In the genomic region with DNA sequence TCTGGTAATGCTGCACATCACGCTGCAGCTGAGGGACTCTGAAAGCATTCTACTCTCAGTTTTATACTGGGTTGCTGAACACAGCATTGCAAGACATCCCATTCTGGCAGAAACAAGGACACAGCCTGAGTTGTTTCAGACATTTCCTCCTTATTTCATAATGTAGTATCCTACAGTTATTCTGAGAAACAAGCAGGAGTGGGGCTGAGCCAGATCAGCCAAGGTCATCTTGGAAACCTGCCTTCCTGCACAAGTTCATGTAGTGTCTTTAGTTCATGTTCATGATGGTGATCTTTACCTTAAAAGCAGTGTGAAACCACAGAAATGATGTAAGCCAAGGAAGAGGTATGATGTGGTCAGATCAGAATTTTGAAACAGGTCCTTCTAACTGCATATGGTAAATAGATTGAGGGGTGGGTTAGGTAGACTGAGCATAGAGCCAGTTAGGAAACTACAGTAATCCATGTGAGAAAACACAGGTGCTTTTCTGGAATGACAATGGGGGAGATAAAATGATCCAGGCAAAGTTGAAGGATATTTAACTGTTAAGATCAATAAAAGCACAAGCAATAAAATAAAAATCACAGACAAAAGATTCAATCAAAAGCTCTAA, we compare ENCODE assay signal across 25 cellular contexts.
"Had no signal": no experiment of that assay in that cellular context is flagged by ENCODE, and none has a peak within 500 bp of the region (broad histone marks: within the 10 kb centered on the region; RNA-seq: fewer than 3 reads in every experiment).

No MANE protein-coding gene starts in this region.

- DNase-seq: dorsolateral prefrontal cortex; effector CD4-positive, alpha-beta T cell; gastrocnemius medialis; head of caudate nucleus; kidney; mesenchymal stem cell; mucosa of descending colon; naive B cell; stimulated activated CD4-positive, alpha-beta T cell treated with anti-CD3 and anti-CD28 coated beads, Interleukin-12 subunit alpha, Interleukin-12 subunit beta, amount 100 ng/mL, for 4 hours; stimulated activated CD4-positive, alpha-beta T cell treated with anti-CD3 and anti-CD28 coated beads, Interleukin-1b, Interleukin-23, amount 100 ng/mL, for 48 hours; stimulated activated CD4-positive, alpha-beta T cell treated with anti-CD3 and anti-CD28 coated beads, Interleukin-4, amount 100 ng/mL, for 1 hour; stimulated activated CD8-positive, alpha-beta memory T cell treated with anti-CD3 and anti-CD28 coated beads, Interleukin-4, amount 100 ng/mL, for 48 hours; stimulated activated naive CD4-positive, alpha-beta T cell; stimulated activated naive CD8-positive, alpha-beta T cell treated with anti-CD3 and anti-CD28 coated beads, Interleukin-15, amount 100 ng/mL, for 72 hours; transverse colon; upper lobe of right lung; uterus had no signal

- H3K27ac ChIP-seq: dorsolateral prefrontal cortex, gastrocnemius medialis, neutrophil, prostate gland, right atrium auricular region, suprapubic skin, transverse colon, upper lobe of right lung, uterus had no signal

- ATAC-seq: gastrocnemius medialis; left lobe of liver; mucosa of descending colon; natural killer cell treated with Interleukin-12 subunit alpha and Interleukin-12 subunit beta and Interleukin-15 and Interleukin-18, amount 100 ng/mL, for 72 hours; sciatic nerve; stimulated activated naive CD8-positive, alpha-beta T cell treated with anti-CD3 and anti-CD28 coated beads, Interleukin-15, amount 100 ng/mL, for 72 hours; upper lobe of right lung had no signal

- H3K4me1 ChIP-seq: gastrocnemius medialis, prostate gland, right atrium auricular region, suprapubic skin, transverse colon, upper lobe of right lung, uterus had no signal

- H3K4me3 ChIP-seq: dorsolateral prefrontal cortex, gastrocnemius medialis, mucosa of descending colon, prostate gland, right atrium auricular region, smooth muscle cell, suprapubic skin, transverse colon, upper lobe of right lung, uterus had no signal

- H3K9me3 ChIP-seq: gastrocnemius medialis, neutrophil, prostate gland, right atrium auricular region, suprapubic skin, transverse colon, upper lobe of right lung, uterus had no signal

- H3K36me3 ChIP-seq: gastrocnemius medialis, neutrophil, prostate gland, right atrium auricular region, suprapubic skin, transverse colon, upper lobe of right lung, uterus had no signal

- H3K27me3 ChIP-seq: dorsolateral prefrontal cortex, gastrocnemius medialis, neutrophil, right atrium auricular region, suprapubic skin, transverse colon, upper lobe of right lung, uterus had no signal
